Comparison of ENCODE assay signal across 18 cellular contexts in genomic region chr2:148954536-148954935, GRCh38.
DNase-seq lines count a peak whose midpoint lies in the region; ATAC-seq, FAIRE-seq and TF ChIP-seq lines count a peak whose summit lies in the region.
"Had no signal": no experiment of that assay in that cellular context is flagged by ENCODE, and none has a peak within 500 bp of the region (broad histone marks: within the 10 kb centered on the region; RNA-seq: fewer than 3 reads in every experiment).

No MANE protein-coding gene starts in this region.

- 1% methylated on average over 3 of the region's 3 CpGs for WGBS in A549 (ENCODE audit: missing lambda C conversion rate)
- WGBS in IMR-90 (ENCODE audit: extremely low coverage in 2 of 2, insufficient read length in 1 of 2), 2 experiments, result 20% methylated on average over 1 of the region's 3 CpGs; no CpG with 5 or more reads in 1 of the 2 experiments

- TF ChIP-seq RAD21 in A549 (conservative IDR thresholded peaks at IDR 0.05 in 1 of 2, IDR thresholded peaks at IDR 0.05 in 1 of 2) (no peak), IMR-90 (IDR thresholded peaks at IDR 0.05; ENCODE audit: low read length) (no peak)

- H3K27ac Mint-ChIP-seq in brain (peak overlapping the region in 3 of 5 experiments; percentile 9 to 57 (median 40)), progenitor cell of endocrine pancreas (peak overlapping the region; percentile 31)
- H3K27ac Mint-ChIP-seq in activated naive CD4-positive, alpha-beta T cell treated with anti-CD3 and anti-CD28 coated beads for 36 hours, result no peak overlapping the region
- H3K27ac Mint-ChIP-seq: CD14-positive monocyte, GM23338 had no signal

- no peak overlapping the region for H2AK9ac ChIP-seq in IMR-90 (replicated peaks; ENCODE audit: low read depth, low read length, poor library complexity)

- H3K9me3 Mint-ChIP-seq in brain (peaks cover 0 to 5% (median 0%) of the 10 kb centered on the region in 5 experiments), progenitor cell of endocrine pancreas (ENCODE audit: low read depth) (no peaks in the 10 kb centered on the region)
- H3K9me3 Mint-ChIP-seq in activated naive CD4-positive, alpha-beta T cell treated with anti-CD3 and anti-CD28 coated beads for 36 hours, result no peaks in the 10 kb centered on the region
- H3K9me3 Mint-ChIP-seq: CD4-positive, alpha-beta memory T cell; GM23338 had no signal

- TF ChIP-seq CTCF in A549 (IDR thresholded peaks at IDR 0.05) (no peak), IMR-90 (conservative IDR thresholded peaks at IDR 0.05; ENCODE audit: low read depth, low read length) (no peak), brain (conservative IDR thresholded peaks at IDR 0.05) (no peak), progenitor cell of endocrine pancreas (IDR thresholded peaks at IDR 0.05; ENCODE audit: unreplicated experiment) (no peak)

- no peak overlapping the region for H3K9ac ChIP-seq in IMR-90 (ENCODE audit: low read depth, low read length)
- H3K9ac ChIP-seq: BLaER1 had no signal

- H3K4me3 Mint-ChIP-seq in brain (no peak overlapping the region), progenitor cell of endocrine pancreas (ENCODE audit: low read depth) (no peak overlapping the region)
- H3K4me3 Mint-ChIP-seq in activated naive CD4-positive, alpha-beta T cell treated with anti-CD3 and anti-CD28 coated beads for 36 hours, result no peak overlapping the region
- H3K4me3 Mint-ChIP-seq: CD14-positive monocyte; CD4-positive, alpha-beta memory T cell; GM23338 had no signal

- H3K23ac ChIP-seq in IMR-90 (ENCODE audit: low read depth, low read length), result no peak overlapping the region

- H3K9me1 ChIP-seq in IMR-90 (ENCODE audit: insufficient read depth, low read length), result no peaks in the 10 kb centered on the region

- no peak overlapping the region for H2AFZ ChIP-seq in IMR-90 (replicated peaks; ENCODE audit: low read length, poor library complexity)
- H2AFZ ChIP-seq: GM23338 had no signal

- no peak overlapping the region for H2BK20ac ChIP-seq in IMR-90 (ENCODE audit: low read depth, low read length)

- no peak overlapping the region for H3K4me2 ChIP-seq in A549
- H3K4me2 ChIP-seq in IMR-90 (ENCODE audit: low read depth, low read length), result no peak overlapping the region
- H3K4me2 ChIP-seq: BLaER1, GM23338 had no signal

- no peak overlapping the region for H2BK15ac ChIP-seq in IMR-90 (ENCODE audit: low read depth, low read length)

- H3K4ac ChIP-seq in IMR-90 (ENCODE audit: low read depth, low read length), result no peak overlapping the region

- no peak overlapping the region for H3K56ac ChIP-seq in IMR-90 (ENCODE audit: extremely low read depth, insufficient read depth, low read length)

- no peak overlapping the region for H2BK5ac ChIP-seq in IMR-90 (ENCODE audit: low read depth, low read length, poor library complexity, severe bottlenecking)

- in situ Hi-C loops in IMR-90 (cut with MboI; ENCODE audit: low sequenced_read_pairs), result loop anchor here (25.0 kb wide), 1 partner anchor 317 kb away; the partner anchor contains the start of gene EPC2

- H3K4me1 ChIP-seq in A549 (no peaks in the 10 kb centered on the region), IMR-90 (ENCODE audit: control insufficient read depth, insufficient read depth, low read length) (no peaks in the 10 kb centered on the region)
- H3K4me1 ChIP-seq: BLaER1 had no signal

- BruUV-seq in IMR-90 (replicated peaks; lab: Mats Ljungman, UMichigan), result no TSS peak

- no peak overlapping the region for H2BK120ac ChIP-seq in IMR-90 (ENCODE audit: low read depth, low read length)

- CTCF ChIA-PET in A549 (lab: Yijun Ruan, JAX), result no interaction called here
- CTCF ChIA-PET in IMR-90 (lab: Yijun Ruan, JAX), result no interaction called here
- CTCF ChIA-PET in activated naive CD4-positive, alpha-beta T cell treated with anti-CD3 and anti-CD28 coated beads for 36 hours (lab: Charles Lee), result no interaction called here

- H3K4me3 ChIP-seq in A549, result no peak overlapping the region
- H3K4me3 ChIP-seq in IMR-90 (ENCODE audit: insufficient read depth, low read depth, low read length), result no peak overlapping the region
- H3K4me3 ChIP-seq: BLaER1, GM23338 had no signal

- H4K8ac ChIP-seq in IMR-90 (ENCODE audit: low read depth in 2 of 2, low read length in 2 of 2), result no peak overlapping the region

- TF ChIP-seq EP300 in A549 (IDR thresholded peaks at IDR 0.05), result no peak

- H3K4me1 Mint-ChIP-seq in brain, result peaks cover 14% of the 10 kb centered on the region
- H3K4me1 Mint-ChIP-seq in progenitor cell of endocrine pancreas (ENCODE audit: low read depth), result peaks cover 5% of the 10 kb centered on the region
- peaks cover 8% of the 10 kb centered on the region for H3K4me1 Mint-ChIP-seq in activated naive CD4-positive, alpha-beta T cell treated with anti-CD3 and anti-CD28 coated beads for 36 hours (ENCODE audit: low read depth)
- H3K4me1 Mint-ChIP-seq: GM23338 had no signal

- H2AK5ac ChIP-seq in IMR-90 (ENCODE audit: low read depth, low read length), result no peak overlapping the region

- H3K27me3 Mint-ChIP-seq in brain (no peaks in the 10 kb centered on the region), progenitor cell of endocrine pancreas (no peaks in the 10 kb centered on the region)
- H3K27me3 Mint-ChIP-seq in activated naive CD4-positive, alpha-beta T cell treated with anti-CD3 and anti-CD28 coated beads for 36 hours (ENCODE audit: low read depth), result no peaks in the 10 kb centered on the region
- H3K27me3 Mint-ChIP-seq: CD4-positive, alpha-beta memory T cell had no signal

- H3K36me3 Mint-ChIP-seq in brain (peaks cover 91% of the 10 kb centered on the region), progenitor cell of endocrine pancreas (ENCODE audit: insufficient read depth) (peaks cover 13% of the 10 kb centered on the region)
- peaks cover 5% of the 10 kb centered on the region for H3K36me3 Mint-ChIP-seq in activated naive CD4-positive, alpha-beta T cell treated with anti-CD3 and anti-CD28 coated beads for 36 hours (ENCODE audit: low read depth)
- H3K36me3 Mint-ChIP-seq: CD14-positive monocyte had no signal

- H3K14ac ChIP-seq in IMR-90 (replicated peaks; ENCODE audit: low read depth, low read length), result no peak overlapping the region

- H4K20me1 ChIP-seq in IMR-90 (ENCODE audit: insufficient read depth, low read length), result no peaks in the 10 kb centered on the region
- H4K20me1 ChIP-seq: BLaER1 had no signal

- no peak overlapping the region for H4K91ac ChIP-seq in IMR-90 (ENCODE audit: insufficient read depth, low read depth, low read length)

- DNase-seq in A549 (ENCODE audit: low read depth in 1 of 2, low spot score in 1 of 2) (no peak), IMR-90 (no peak), progenitor cell of endocrine pancreas (ENCODE audit: low spot score, unreplicated experiment) (no peak), NCI-H2171 treated with DMSO at 0.1 percent for 48 hours (lab: John Stamatoyannopoulos, UW) (no peak)
- no peak for DNase-seq in activated CD4-positive, alpha-beta T cell treated with anti-CD3 and anti-CD28 coated beads for 48 hours
- no peak for DNase-seq in activated naive CD4-positive, alpha-beta T cell treated with anti-CD3 and anti-CD28 coated beads for 36 hours
- DNase-seq: CD4-positive, alpha-beta memory T cell; DMS153; DMS79; GF-D8; HCEC 1CT had no signal

- H3K36me3 ChIP-seq in IMR-90 (ENCODE audit: control insufficient read depth, insufficient read depth, low read length), result no peaks in the 10 kb centered on the region

- no peaks in the 10 kb centered on the region for H3K79me1 ChIP-seq in IMR-90 (ENCODE audit: low read depth in 1 of 2, low read length in 2 of 2)

- FAIRE-seq in A549 (lab: Jason Lieb, UNC), result no peak
- FAIRE-seq: A204.1, H54 had no signal

- no peaks in the 10 kb centered on the region for H3K27me3 ChIP-seq in IMR-90 (ENCODE audit: control insufficient read depth, insufficient read depth, low read length)
- H3K27me3 ChIP-seq: BLaER1 had no signal

- H4K5ac ChIP-seq in IMR-90 (ENCODE audit: low read depth, low read length), result no peak overlapping the region

- POLR2A ChIA-PET in A549 (lab: Yijun Ruan, JAX), result no interaction called here
- POLR2A ChIA-PET in IMR-90 (lab: Charles Lee; ENCODE audit: unreplicated experiment), result no interaction called here

- H3K18ac ChIP-seq in IMR-90 (ENCODE audit: low read depth, low read length), result no peak overlapping the region

- H3K27ac ChIP-seq in A549 (no peak overlapping the region), IMR-90 (ENCODE audit: insufficient read depth, low read length) (no peak overlapping the region)
- H3K27ac ChIP-seq: BLaER1, HL-60 had no signal

- dilution Hi-C loops in IMR-90 (cut with HindIII; ENCODE audit: low sequenced_read_pairs, unreplicated experiment), result no loop called here

- intact Hi-C loops in IMR-90 (cut with micrococcal nuclease), result no loop called here
- intact Hi-C loops in activated naive CD4-positive, alpha-beta T cell treated with anti-CD3 and anti-CD28 coated beads for 36 hours (cut with micrococcal nuclease), result no loop called here

- H3K9me3 ChIP-seq in A549 (no peaks in the 10 kb centered on the region), IMR-90 (ENCODE audit: control insufficient read depth, insufficient read depth, low read length) (no peaks in the 10 kb centered on the region)
- H3K9me3 ChIP-seq: BLaER1 had no signal

- ATAC-seq in A549 (no peak), IMR-90 (ENCODE audit: low read depth) (no peak)
- ATAC-seq: GM23338 had no signal

- TF ChIP-seq POLR2A in A549 (IDR thresholded peaks at IDR 0.05; ENCODE audit: low read length), result no peak
- TF ChIP-seq POLR2A in IMR-90 (IDR thresholded peaks at IDR 0.05; ENCODE audit: low read depth, low read length), result no peak

TF ChIP-seq in A549, 52 proteins besides CTCF, POLR2A, EP300 and RAD21:
- TF ChIP-seq ESRRA (IDR thresholded peaks at IDR 0.05; ENCODE audit: borderline replicate concordance, low read length), result no peak
- peak; percentile 69 for TF ChIP-seq MAFK (IDR thresholded peaks at IDR 0.05; ENCODE audit: partially characterized antibody)
- no peak for TF ChIP-seq KDM5A (IDR thresholded peaks at IDR 0.05)
- TF ChIP-seq CEBPB (IDR thresholded peaks at IDR 0.05), result no peak
- no peak for TF ChIP-seq FOSL2 (IDR thresholded peaks at IDR 0.05)
- TF ChIP-seq FOSL2 (CRISPR knock-in tag; IDR thresholded peaks at IDR 0.05), result no peak

TF ChIP-seq in IMR-90, 13 proteins besides CTCF, POLR2A, EP300 and RAD21:
- TF ChIP-seq MAFK (IDR thresholded peaks at IDR 0.05; ENCODE audit: low read depth, low read length) (peak; percentile 48), BHLHE40 (IDR thresholded peaks at IDR 0.05; ENCODE audit: low read depth, low read length) (no peak), RFX5 (IDR thresholded peaks at IDR 0.05; ENCODE audit: low read depth, low read length) (no peak)
